Comparison of ENCODE assay signal across 22 cellular contexts in genomic region chr2:70574102-70574501, GRCh38. TPM values are rescaled to one million over a fixed set of nuclear protein-coding genes. Genes with fewer than 3 reads are reported as not detected.
DNase-seq lines count a peak whose midpoint lies in the region; ATAC-seq and TF ChIP-seq lines count a peak whose summit lies in the region.
"Had no signal": no experiment of that assay in that cellular context is flagged by ENCODE, and none has a peak within 500 bp of the region (broad histone marks: within the 10 kb centered on the region; RNA-seq: fewer than 3 reads in every experiment).

No MANE protein-coding gene starts in this region.

- no peaks in the 10 kb centered on the region for H3K27me3 ChIP-seq in Loucy (ENCODE audit: insufficient read depth, low read length, poor library complexity, severe bottlenecking)

- H4K20me1 ChIP-seq in Loucy (ENCODE audit: insufficient read depth, low read length, poor library complexity, severe bottlenecking) = no peaks in the 10 kb centered on the region

- H3K9ac ChIP-seq in Loucy (ENCODE audit: low read depth, low read length, poor library complexity, severe bottlenecking) = no peak overlapping the region
- H3K9ac ChIP-seq: GM23248 had no signal

- no peak overlapping the region for H3K27ac Mint-ChIP-seq in activated T-helper 17 cell treated with anti-CD3 and anti-CD28 coated beads, Interleukin-2, amount 50 U/mL, for 72 hours
- H3K27ac Mint-ChIP-seq: CD8-positive, alpha-beta memory T cell; T-cell had no signal

- H3K4me3 ChIP-seq in Loucy (ENCODE audit: low read length, poor library complexity, severe bottlenecking) (no peak overlapping the region), foreskin fibroblast (ENCODE audit: low read depth in 1 of 2, low read length in 2 of 2) (no peak overlapping the region)
- H3K4me3 ChIP-seq: GM23248 had no signal

- no peaks in the 10 kb centered on the region for H3K9me2 ChIP-seq in Loucy (replicated peaks; ENCODE audit: low read depth, low read length)

- TF ChIP-seq CTCF in Loucy (conservative IDR thresholded peaks at IDR 0.05; ENCODE audit: low read length) (no peak), foreskin fibroblast (IDR thresholded peaks at IDR 0.05; ENCODE audit: low read depth, low read length) (no peak)

- no peaks in the 10 kb centered on the region for H3K36me3 ChIP-seq in Loucy (ENCODE audit: insufficient read depth, low read length)

- no peak overlapping the region for H3K4me2 ChIP-seq in Loucy (ENCODE audit: low read depth, low read length, poor library complexity, severe bottlenecking)

- peak overlapping the region; percentile 25; the same call in 1 of the 2 replicates for H2AFZ ChIP-seq in Loucy (ENCODE audit: low read length)
- H2AFZ ChIP-seq: GM23248 had no signal

- H3K79me2 ChIP-seq in Loucy (ENCODE audit: insufficient read depth, low read length) = no peaks in the 10 kb centered on the region

- no peaks in the 10 kb centered on the region for H3K4me1 Mint-ChIP-seq in activated T-helper 17 cell treated with anti-CD3 and anti-CD28 coated beads, Interleukin-2, amount 50 U/mL, for 72 hours
- H3K4me1 Mint-ChIP-seq: CD8-positive, alpha-beta memory T cell had no signal

- H3K4me1 ChIP-seq in Loucy (ENCODE audit: insufficient read depth, low read length, poor library complexity, severe bottlenecking) = peaks cover 28% of the 10 kb centered on the region

- H3K9me3 Mint-ChIP-seq in activated T-helper 17 cell treated with anti-CD3 and anti-CD28 coated beads, Interleukin-2, amount 50 U/mL, for 72 hours = no peaks in the 10 kb centered on the region

- H3F3A ChIP-seq in Loucy (ENCODE audit: low read depth) = no peaks in the 10 kb centered on the region

- ATAC-seq in left ventricle myocardium superior = peak; percentile 28
- ATAC-seq in Right ventricle myocardium inferior = no peak
- peak; percentile 28 for ATAC-seq in activated T-helper 17 cell treated with anti-CD3 and anti-CD28 coated beads, Interleukin-2, amount 50 U/mL, for 72 hours (replicated peaks)
- ATAC-seq in HG03280 (IDR thresholded peaks at IDR 0.05; ENCODE audit: unreplicated experiment) = no peak
- ATAC-seq in HG03159 (IDR thresholded peaks at IDR 0.05; ENCODE audit: unreplicated experiment) = no peak
- ATAC-seq: PC-3, T-cell had no signal

- H3K36me3 Mint-ChIP-seq in activated T-helper 17 cell treated with anti-CD3 and anti-CD28 coated beads, Interleukin-2, amount 50 U/mL, for 72 hours (ENCODE audit: low read depth) = no peaks in the 10 kb centered on the region
- H3K36me3 Mint-ChIP-seq: T-cell had no signal

- no peak overlapping the region for H3K4me3 Mint-ChIP-seq in activated T-helper 17 cell treated with anti-CD3 and anti-CD28 coated beads, Interleukin-2, amount 50 U/mL, for 72 hours
- H3K4me3 Mint-ChIP-seq: CD8-positive, alpha-beta memory T cell; T-cell had no signal

- intact Hi-C loops in left ventricle myocardium superior (cut with micrococcal nuclease) (no loop called here), Right ventricle myocardium inferior (cut with DNase I) (no loop called here)

- H3K9me3 ChIP-seq in Loucy (ENCODE audit: insufficient read depth, low read depth, low read length) = no peaks in the 10 kb centered on the region

- no peak for DNase-seq in left ventricle myocardium superior
- no peak for DNase-seq in Right ventricle myocardium inferior (ENCODE audit: missing footprints)
- DNase-seq in foreskin fibroblast = no peak
- DNase-seq: Calu3; CD8-positive, alpha-beta memory T cell; DMS79 treated with DMSO at 0.1 percent for 48 hours; GF-D8; GM23248; H7; KBM-7; NCI-H1105; NCI-H1436 treated with DMSO at 0.1 percent for 48 hours; NCI-H187 treated with DMSO at 0.1 percent for 48 hours; NCI-H524; NCI-H748 treated with DMSO at 0.1 percent for 48 hours; PC-3; SHP77; T-cell had no signal

- H3K27me3 Mint-ChIP-seq in activated T-helper 17 cell treated with anti-CD3 and anti-CD28 coated beads, Interleukin-2, amount 50 U/mL, for 72 hours = peaks cover 39% of the 10 kb centered on the region

RNA-seq across cellular contexts. Expression of gene TGFA, which starts 20.5 kb away (rescaled TPM):
- 1.1 TPM for total RNA-seq in left ventricle myocardium superior
- total RNA-seq in Right ventricle myocardium inferior = 1.0 TPM
- under 1 TPM; 0.26 to 0.69 TPM for total RNA-seq in activated T-helper 17 cell treated with anti-CD3 and anti-CD28 coated beads, Interleukin-2, amount 50 U/mL, for 72 hours

Comparison
In these comparisons a context has a peak if more than half of its experiments do, and no peak if none do; other contexts are left out.
1. ATAC-seq: peak in left ventricle myocardium superior (single experiment) and activated T-helper 17 cell treated with anti-CD3 and anti-CD28 coated beads, Interleukin-2, amount 50 U/mL, for 72 hours (single experiment); none in Right ventricle myocardium inferior (single experiment), HG03280 (single experiment) and HG03159 (single experiment).